ENCODE assay signal across 10 cellular contexts in the genomic region with DNA sequence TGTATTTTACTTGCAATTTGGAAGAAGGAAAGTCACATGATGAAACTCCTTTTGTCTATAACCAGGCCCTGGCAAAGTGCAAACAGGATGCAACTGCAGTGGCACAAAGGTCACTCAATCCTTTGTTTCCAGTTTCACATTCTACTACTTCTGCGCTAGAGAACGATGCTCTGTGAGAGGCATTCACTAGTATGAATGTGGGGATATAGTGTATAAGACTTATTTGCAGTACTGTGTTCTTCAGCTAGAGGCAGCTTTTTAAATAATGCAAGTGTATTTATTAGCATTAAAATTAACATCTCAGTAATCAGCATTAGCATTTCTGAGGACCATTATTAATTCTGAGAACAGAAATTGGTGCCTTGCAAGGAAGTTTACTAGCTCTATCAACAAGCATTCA.
DNase-seq lines count a peak whose midpoint lies in the region; ATAC-seq, FAIRE-seq and TF ChIP-seq lines count a peak whose summit lies in the region.
"Had no signal": no experiment of that assay in that cellular context is flagged by ENCODE, and none has a peak within 500 bp of the region (broad histone marks: within the 10 kb centered on the region; RNA-seq: fewer than 3 reads in every experiment).

No MANE protein-coding gene starts in this region.

- peak; percentile 75 for FAIRE-seq in H54 (lab: Jason Lieb, UNC)

- intact Hi-C loops in A673 (cut with micrococcal nuclease; ENCODE audit: unreplicated experiment) (no loop called here), left lung (cut with DNase I) (no loop called here)

- TF ChIP-seq CTCF in A673 (conservative IDR thresholded peaks at IDR 0.05; ENCODE audit: low read depth, low read length) = peak; percentile 37; the same call in 1 of the 2 replicates
- peak; percentile 8 for TF ChIP-seq CTCF in astrocyte of the cerebellum (IDR thresholded peaks at IDR 0.05; ENCODE audit: low read depth, low read length, missing control alignments)
- peak in 1 of 2 donors; percentile 25 for TF ChIP-seq CTCF in left lung (IDR thresholded peaks at IDR 0.05)

- POLR2A ChIA-PET in A673 (lab: Charles Lee; ENCODE audit: low non-redundant PET) = no interaction called here

- H3K4me1 ChIP-seq in A673 (ENCODE audit: insufficient read depth, low read length, poor library complexity, severe bottlenecking) (peaks cover 5% of the 10 kb centered on the region), left lung (peaks cover 8 to 17% of the 10 kb centered on the region in 2 donors)

- H3K36me3 ChIP-seq in A673 (ENCODE audit: insufficient read depth, low read length, poor library complexity, severe bottlenecking) = peaks cover 35% of the 10 kb centered on the region
- H3K36me3 ChIP-seq in left lung = peaks cover 0 to 59% of the 10 kb centered on the region in 2 donors

- CTCF ChIA-PET in A673 (lab: Charles Lee) = no interaction called here

- in situ Hi-C loops in astrocyte of the cerebellum (cut with HindIII; ENCODE audit: low sequenced_read_pairs) = no loop called here

- H3K27ac ChIP-seq in A673 (ENCODE audit: low read depth, low read length, poor library complexity, severe bottlenecking) (no peak overlapping the region), left lung (no peak overlapping the region)

- no peak for TF ChIP-seq POLR2A in H54 (IDR thresholded peaks at IDR 0.05; ENCODE audit: low read depth, low read length)

- BruUV-seq in A673 (replicated peaks; lab: Mats Ljungman, UMichigan) = TSS peak; percentile 40

- H3K27me3 ChIP-seq in A673 (replicated peaks; ENCODE audit: insufficient read depth, low read depth, low read length, poor library complexity) (no peaks in the 10 kb centered on the region), left lung (no peaks in the 10 kb centered on the region)

- ATAC-seq in left lung (peak; percentile 8), HG03108 (IDR thresholded peaks at IDR 0.05; ENCODE audit: unreplicated experiment) (no peak), GM19035 (IDR thresholded peaks at IDR 0.05; ENCODE audit: unreplicated experiment) (no peak)

- DNase-seq in A673 (ENCODE audit: low spot score) (peak; percentile 12), H54 (ENCODE audit: insufficient read length, low spot score) (no peak), astrocyte of the cerebellum (ENCODE audit: low read depth) (no peak), left lung (no peak), NCI-H2081 treated with DMSO at 0.1 percent for 48 hours (lab: John Stamatoyannopoulos, UW) (no peak)
- no peak for DNase-seq in central memory CD4-positive, alpha-beta T cell
- DNase-seq: amniotic stem cell had no signal

- H3K9me3 ChIP-seq in A673 (ENCODE audit: low read depth, low read length, poor library complexity, severe bottlenecking) (no peaks in the 10 kb centered on the region), left lung (no peaks in the 10 kb centered on the region)

- no peak overlapping the region for H3K4me3 ChIP-seq in A673 (ENCODE audit: low read depth, low read length, poor library complexity, severe bottlenecking)
- no peak overlapping the region for H3K4me3 ChIP-seq in astrocyte of the cerebellum (ENCODE audit: low read depth, low read length)
- no peak overlapping the region for H3K4me3 ChIP-seq in left lung
- H3K4me3 ChIP-seq: lung had no signal
